ENCODE assay signal across 8 cellular contexts in genomic region chr12:12266389-12266872, GRCh38. TPM values are rescaled to one million over a fixed set of nuclear protein-coding genes. Genes with fewer than 3 reads are reported as not detected.
DNase-seq lines count a peak whose midpoint lies in the region; ATAC-seq and TF ChIP-seq lines count a peak whose summit lies in the region.

No MANE protein-coding gene starts in this region.

- H3K27ac ChIP-seq in KOPT-K1 (ENCODE audit: low read depth, low read length, poor library complexity, severe bottlenecking) (peak overlapping the region; percentile 74), lung (ENCODE audit: low read depth in 1 of 2, low read length in 1 of 2) (peak overlapping the region; percentile 93 to 99)

- peak; percentile 27 for ATAC-seq in central memory CD8-positive, alpha-beta T cell (replicated peaks; ENCODE audit: extremely low read depth, poor library complexity, severe bottlenecking)
- peak; percentile 6 for ATAC-seq in lung (ENCODE audit: insufficient read depth, low FRiP score)
- ATAC-seq in HG02588 (IDR thresholded peaks at IDR 0.05; ENCODE audit: unreplicated experiment): no peak

- peaks cover 21% of the 10 kb centered on the region for H3K4me1 Mint-ChIP-seq in central memory CD8-positive, alpha-beta T cell
- peaks cover 16% of the 10 kb centered on the region for H3K4me1 Mint-ChIP-seq in type B pancreatic cell (ENCODE audit: unreplicated experiment)

- DNase-seq in central memory CD8-positive, alpha-beta T cell (ENCODE audit: low spot score in 2 of 2): no peak
- DNase-seq in lung (ENCODE audit: low spot score): no peak
- no peak for DNase-seq in type B pancreatic cell (ENCODE audit: extremely low spot score, unreplicated experiment)
- no peak for DNase-seq in NCI-H1092 (lab: John Stamatoyannopoulos, UW)
- DNase-seq in stimulated activated CD4-positive, alpha-beta T cell treated with anti-CD3 and anti-CD28 coated beads, Interleukin-2, amount 100 ng/mL, for 24 hours: no peak

- peaks cover 3% of the 10 kb centered on the region for H3K36me3 Mint-ChIP-seq in central memory CD8-positive, alpha-beta T cell (ENCODE audit: insufficient read depth)
- peaks cover 17% of the 10 kb centered on the region for H3K36me3 Mint-ChIP-seq in type B pancreatic cell

- H3K4me3 ChIP-seq in lung: peak overlapping the region; percentile 83

- H3K27me3 Mint-ChIP-seq in central memory CD8-positive, alpha-beta T cell: peaks cover 76% of the 10 kb centered on the region
- no peaks in the 10 kb centered on the region for H3K27me3 Mint-ChIP-seq in type B pancreatic cell

- no peaks in the 10 kb centered on the region for H3K27me3 ChIP-seq in lung (ENCODE audit: control insufficient read depth, insufficient read depth)

- no peaks in the 10 kb centered on the region for H3K9me3 Mint-ChIP-seq in central memory CD8-positive, alpha-beta T cell
- no peaks in the 10 kb centered on the region for H3K9me3 Mint-ChIP-seq in type B pancreatic cell

- H3K36me3 ChIP-seq in ES-I3 (ENCODE audit: insufficient read depth, low read length) (no peaks in the 10 kb centered on the region), KOPT-K1 (ENCODE audit: insufficient read depth, low read length) (no peaks in the 10 kb centered on the region), lung (ENCODE audit: control insufficient read depth in 2 of 2, insufficient read depth in 2 of 2, low read length in 2 of 2) (no peaks in the 10 kb centered on the region)

- H3K9me3 ChIP-seq in ES-I3 (ENCODE audit: control insufficient read depth, insufficient read depth, low read length) (no peaks in the 10 kb centered on the region), KOPT-K1 (ENCODE audit: insufficient read depth, low read length, poor library complexity, severe bottlenecking) (no peaks in the 10 kb centered on the region), lung (ENCODE audit: control insufficient read depth in 2 of 2, insufficient read depth in 1 of 2, low read length in 1 of 2) (no peaks in the 10 kb centered on the region)

- peaks cover 12% of the 10 kb centered on the region; the same call in 1 of the 2 replicates for H3K4me1 ChIP-seq in ES-I3 (ENCODE audit: insufficient read depth, low read length)
- peaks cover 0 to 4% of the 10 kb centered on the region in 2 donors for H3K4me1 ChIP-seq in lung (ENCODE audit: control insufficient read depth in 2 of 2, insufficient read depth in 2 of 2, low read length in 2 of 2)

- H3K27ac Mint-ChIP-seq in central memory CD8-positive, alpha-beta T cell (ENCODE audit: low read depth): no peak overlapping the region
- peak overlapping the region; percentile 99 for H3K27ac Mint-ChIP-seq in type B pancreatic cell

- H3K4me3 Mint-ChIP-seq in central memory CD8-positive, alpha-beta T cell: peak overlapping the region; percentile 81
- peak overlapping the region; percentile 92 for H3K4me3 Mint-ChIP-seq in type B pancreatic cell

- WGBS in lung, 2 donors: 0 to 1% methylated on average over 27 of the region's 27 CpGs

- H3K9ac ChIP-seq in ES-I3 (ENCODE audit: low read depth, low read length): peak overlapping the region; percentile 98

- TF ChIP-seq CTCF in lung (IDR thresholded peaks at IDR 0.05; ENCODE audit: control extremely low read depth, extremely low read depth) (no peak), type B pancreatic cell (conservative IDR thresholded peaks at IDR 0.05) (no peak)

RNA-seq across cellular contexts. Expression of gene LRP6, which starts 0.4 kb away (rescaled TPM):
- total RNA-seq in lung: 100 to 1,000 TPM in 1 of 2 donors, 10 to 100 TPM in 1; 39.5 to 125 TPM
- polyA plus RNA-seq in lung: 10 to 100 TPM in 1 of 2 donors, 1 to 10 TPM in 1; 9.4 to 14.2 TPM
- total RNA-seq in type B pancreatic cell (ENCODE audit: low replicate concordance): 57.7 and 64.0 TPM in 2 replicates
